In the genomic region with DNA sequence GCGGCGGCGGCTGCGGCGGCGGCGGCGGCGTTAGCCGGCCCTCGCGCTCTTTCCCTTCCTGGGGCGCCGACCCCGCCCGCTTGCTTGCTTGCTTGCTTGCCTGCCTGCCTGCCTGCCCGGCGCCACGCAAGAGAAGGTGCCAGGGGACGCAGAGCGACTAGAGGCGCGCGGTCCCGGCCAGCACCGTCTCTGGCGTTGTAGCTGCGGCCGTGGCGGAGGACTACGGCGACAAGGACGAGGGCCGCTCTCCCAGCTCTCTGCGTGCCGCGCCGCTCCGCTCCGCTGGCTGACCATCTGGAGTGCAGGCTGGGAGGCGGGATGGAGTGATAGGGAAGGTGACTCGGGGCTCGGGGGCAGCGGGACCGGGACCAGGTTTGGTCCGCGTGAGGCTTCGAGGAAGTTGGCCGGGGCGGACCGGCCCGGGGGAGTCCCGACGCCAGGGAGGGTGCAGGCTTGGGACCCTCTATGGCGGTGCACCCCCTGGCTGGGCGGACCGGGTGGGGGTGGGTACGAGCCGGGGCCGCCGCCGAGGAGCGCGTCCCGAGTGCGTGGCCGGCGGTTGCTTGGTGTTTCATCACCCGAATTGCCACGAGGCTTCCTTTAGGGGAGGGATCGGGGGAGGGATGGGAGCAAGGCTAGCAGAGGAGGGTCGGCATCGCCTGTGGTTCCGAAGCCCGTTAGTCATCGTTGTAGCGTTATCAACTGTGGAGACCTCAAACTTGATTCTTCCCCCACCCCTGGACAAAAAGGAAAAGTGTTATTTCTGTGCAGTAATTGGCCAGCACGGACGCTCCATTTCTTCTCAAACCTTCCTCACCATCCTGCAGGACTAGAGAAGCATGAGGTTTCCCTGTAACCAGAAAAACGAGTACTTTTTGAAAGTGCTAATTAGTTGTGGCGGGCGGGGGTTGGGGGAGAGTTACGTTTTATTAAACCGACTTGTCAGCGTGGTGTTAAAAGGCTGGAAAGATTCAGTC, we compare ENCODE assay signal across 8 cellular contexts. TPM values are rescaled to one million over a fixed set of nuclear protein-coding genes. Genes with fewer than 3 reads are reported as not detected.
A peak's percentile ranks its signal among the peaks of the same experiment; 100 is the strongest.
DNase-seq lines count a peak whose midpoint lies in the region; ATAC-seq and TF ChIP-seq lines count a peak whose summit lies in the region.

No MANE protein-coding gene starts in this region.

- H3K36me3 ChIP-seq in neutrophil (no peaks in the 10 kb centered on the region), thoracic aorta (no peaks in the 10 kb centered on the region)

- peak overlapping the region; percentile 86 to 89 for H3K4me3 ChIP-seq in neutrophil (ENCODE audit: low read depth in 1 of 2, low read length in 1 of 2)
- H3K4me3 ChIP-seq in thoracic aorta = peak overlapping the region; percentile 96

- H3K4me1 ChIP-seq in neutrophil (ENCODE audit: control insufficient read depth in 1 of 2, insufficient read depth in 1 of 2, low read depth in 1 of 2, low read length in 1 of 2) (peaks cover 14 to 15% of the 10 kb centered on the region in 2 experiments), thoracic aorta (ENCODE audit: control insufficient read depth in 1 of 2, low read depth in 2 of 2) (peaks cover 5 to 16% of the 10 kb centered on the region in 2 donors)

- DNase-seq in COLO668 (lab: John Stamatoyannopoulos, UW; ENCODE audit: unreplicated experiment) (peak; percentile 78), RWPE1 (ENCODE audit: low spot score) (peak; percentile 75), foreskin melanocyte (peak; percentile 51), thoracic aorta (ENCODE audit: low spot score) (peak; percentile 21)
- DNase-seq in activated gamma-delta T cell treated with anti-CD3 and anti-CD28 coated beads, Interleukin-2, amount 50 U/mL, for 16 hours (ENCODE audit: low read depth) = peak; percentile 57

- H3K27me3 ChIP-seq in neutrophil (peaks cover 6% of the 10 kb centered on the region), thoracic aorta (replicated peaks; ENCODE audit: insufficient read depth) (no peaks in the 10 kb centered on the region)

- TF ChIP-seq CTCF in RWPE1 (conservative IDR thresholded peaks at IDR 0.05; ENCODE audit: low read depth) = no peak
- TF ChIP-seq CTCF in neutrophil (IDR thresholded peaks at IDR 0.05) = no peak
- no peak for TF ChIP-seq CTCF in thoracic aorta (IDR thresholded peaks at IDR 0.05)

- ATAC-seq in GM19328 (IDR thresholded peaks at IDR 0.05; ENCODE audit: unreplicated experiment) (peak; percentile 22), HG03521 (IDR thresholded peaks at IDR 0.05; ENCODE audit: unreplicated experiment) (peak; percentile 21), thoracic aorta (ENCODE audit: insufficient number of reproducible peaks, low FRiP score, low read depth) (peak; percentile 15)

- H3K27ac ChIP-seq in RWPE1 = peak overlapping the region; percentile 99
- H3K27ac ChIP-seq in neutrophil = peak overlapping the region; percentile 92
- peak overlapping the region; percentile 97 to 98 for H3K27ac ChIP-seq in thoracic aorta

- CTCF ChIA-PET in RWPE1 (lab: Yijun Ruan, JAX) = interaction anchor here (0.5 to 0.7 kb wide), 3 partner anchors 26 to 566 kb away, joined by 3 to 7 read pairs (median 4); no protein-coding TSS in a partner anchor

- no peaks in the 10 kb centered on the region for H3K9me3 ChIP-seq in neutrophil
- H3K9me3 ChIP-seq in thoracic aorta = no peaks in the 10 kb centered on the region

- POLR2A ChIA-PET in RWPE1 (lab: Yijun Ruan, JAX; ENCODE audit: low non-redundant PET) = interaction anchor here (0.6 to 1.1 kb wide), 2 partner anchors 18 to 1227 kb away, joined by 3 to 4 read pairs; no protein-coding TSS in a partner anchor

RNA-seq across cellular contexts. Expression of gene XPOT, which starts 0.6 kb away (rescaled TPM):
- total RNA-seq in thoracic aorta = 10 to 100 TPM; 50.1 to 53.0 TPM

RNA-seq across cellular contexts. Expression of gene C12orf56, which starts 14.2 kb away (rescaled TPM):
- total RNA-seq in thoracic aorta = not detected

RNA-seq across cellular contexts. Expression of gene TBK1, which starts 47.2 kb away (rescaled TPM):
- total RNA-seq in thoracic aorta = 10 to 100 TPM; 26.3 to 39.3 TPM

Comparison
In these comparisons a context has a peak if more than half of its experiments do, and no peak if none do; other contexts are left out.
1. Peak in every context shown above with its lines: DNase-seq, ATAC-seq, H3K4me3 ChIP-seq and H3K27ac ChIP-seq.
2. DNase-seq: peak in every context shown above with its lines; median percentile 78 in COLO668; 75 in RWPE1; 57 in activated gamma-delta T cell treated with anti-CD3 and anti-CD28 coated beads, Interleukin-2, amount 50 U/mL, for 16 hours; 51 in foreskin melanocyte; 21 in thoracic aorta.